Comparison of ENCODE assay signal across 8 cellular contexts in the genomic region with DNA sequence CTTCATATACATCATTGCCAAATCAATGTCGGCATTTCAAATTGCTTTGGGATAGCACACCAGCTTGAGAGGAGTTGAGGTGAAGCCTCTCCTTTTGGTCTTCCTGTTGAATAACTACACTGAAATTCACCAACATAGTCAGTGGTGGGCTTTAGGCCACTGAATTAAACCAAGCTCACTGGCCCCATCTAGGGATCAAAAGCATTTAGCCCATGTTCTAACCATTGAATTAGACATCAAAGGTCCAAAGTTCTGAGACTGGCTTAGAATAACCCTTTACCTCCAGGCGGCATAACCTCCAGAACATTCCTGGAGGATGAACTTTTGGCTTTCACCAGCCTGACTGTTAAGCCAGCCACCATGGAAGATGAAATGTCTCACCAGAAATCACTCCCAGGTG. TPM values are rescaled to one million over a fixed set of nuclear protein-coding genes. Genes with fewer than 3 reads are reported as not detected.
DNase-seq lines count a peak whose midpoint lies in the region; ATAC-seq, FAIRE-seq and TF ChIP-seq lines count a peak whose summit lies in the region.

No MANE protein-coding gene starts in this region.

- no peaks in the 10 kb centered on the region for H3K79me2 ChIP-seq in PC-9 (ENCODE audit: low read depth)

- no peaks in the 10 kb centered on the region for H4K20me1 ChIP-seq in PC-9 (ENCODE audit: insufficient read depth)

- CTCF ChIA-PET in PC-9 (lab: Charles Lee): interaction anchor here (0.9 to 2.2 kb wide), 2 partner anchors 11 to 20 kb away, joined by 8 to 10 read pairs; no protein-coding TSS in a partner anchor

- H3K4me2 ChIP-seq in PC-9: no peak overlapping the region

- no peak for DNase-seq in GM12864 (ENCODE audit: low read depth)
- no peak for DNase-seq in PC-9
- peak; percentile 68 for DNase-seq in fibroblast of pulmonary artery (ENCODE audit: low read depth)
- DNase-seq in frontal cortex (ENCODE audit: low spot score in 2 of 2): no peak
- no peak for DNase-seq in HuH-7 (ENCODE audit: low spot score)

- BruUV-seq in PC-9 (replicated peaks; lab: Mats Ljungman, UMichigan): no TSS peak

- H3K4me3 ChIP-seq in GM12864 (ENCODE audit: low read depth, low read length): no peak overlapping the region
- H3K4me3 ChIP-seq in PC-9: no peak overlapping the region
- H3K4me3 ChIP-seq in fibroblast of pulmonary artery (replicated peaks; ENCODE audit: low read depth, low read length): no peak overlapping the region

- H3K27me3 ChIP-seq in PC-9 (ENCODE audit: insufficient read depth, low read depth): no peaks in the 10 kb centered on the region

- FAIRE-seq in frontal cortex (lab: Jason Lieb, UNC): no peak

- no peaks in the 10 kb centered on the region for H3K9me3 ChIP-seq in PC-9 (ENCODE audit: insufficient read depth, low read depth)

- H3K4me1 ChIP-seq in PC-9 (replicated peaks; ENCODE audit: insufficient read depth): no peaks in the 10 kb centered on the region; the same call in 1 of the 2 replicates

- no peak overlapping the region for H3K27ac ChIP-seq in 22Rv1
- no peak overlapping the region for H3K27ac ChIP-seq in PC-9

- no peak overlapping the region for H2AFZ ChIP-seq in PC-9

- ATAC-seq in HG03108 (IDR thresholded peaks at IDR 0.05; ENCODE audit: unreplicated experiment) (no peak), HG03378 (IDR thresholded peaks at IDR 0.05; ENCODE audit: unreplicated experiment) (no peak)

- no peaks in the 10 kb centered on the region for H3K9me2 ChIP-seq in PC-9 (ENCODE audit: insufficient read depth)

- no peaks in the 10 kb centered on the region for H3F3A ChIP-seq in PC-9 (ENCODE audit: insufficient read depth, low read depth)

- TF ChIP-seq CTCF in 22Rv1 (IDR thresholded peaks at IDR 0.05) (peak; percentile 58; the same call in 1 of the 2 replicates), GM12864 (IDR thresholded peaks at IDR 0.05; ENCODE audit: low read depth, low read length, missing control alignments) (peak; percentile 54), PC-9 (conservative IDR thresholded peaks at IDR 0.05) (peak; percentile 57), fibroblast of pulmonary artery (IDR thresholded peaks at IDR 0.05; ENCODE audit: low read length, missing control alignments) (peak; percentile 64)

- no peaks in the 10 kb centered on the region for H3K36me3 ChIP-seq in PC-9 (ENCODE audit: low read depth)

- intact Hi-C loops in PC-9 (cut with micrococcal nuclease; ENCODE audit: unreplicated experiment): no loop called here

- POLR2A ChIA-PET in PC-9 (lab: Charles Lee; ENCODE audit: unreplicated experiment): no interaction called here

RNA-seq across cellular contexts. Expression of a gene that starts 54.6 kb away (rescaled TPM):
- total RNA-seq in PC-9 (2021) (18.5 and 24.6 TPM in 2 replicates), frontal cortex (46.9 TPM)
